ENCODE assay signal across 12 cellular contexts in the genomic region with DNA sequence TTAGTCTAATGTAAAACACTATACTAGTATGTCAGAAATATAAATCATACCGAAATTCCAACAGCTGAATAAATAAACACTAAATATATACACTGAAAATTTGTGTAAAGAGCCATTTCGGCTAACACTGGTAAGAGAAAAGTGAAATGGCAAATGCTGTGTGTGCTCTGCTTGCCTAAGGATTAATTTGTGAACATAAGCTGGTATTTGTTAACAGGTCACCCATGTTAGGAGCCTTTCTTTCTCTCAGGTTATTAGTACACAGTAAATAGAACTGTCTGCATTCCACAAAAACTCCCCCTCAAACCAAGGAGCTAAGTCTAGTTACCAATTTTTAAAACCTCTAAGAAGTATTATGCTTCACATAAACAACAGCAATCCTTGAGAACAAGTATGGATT. TPM values are rescaled to one million over a fixed set of nuclear protein-coding genes. Genes with fewer than 3 reads are reported as not detected.
DNase-seq lines count a peak whose midpoint lies in the region; ATAC-seq and TF ChIP-seq lines count a peak whose summit lies in the region.
"Had no signal": no experiment of that assay in that cellular context is flagged by ENCODE, and none has a peak within 500 bp of the region (broad histone marks: within the 10 kb centered on the region; RNA-seq: fewer than 3 reads in every experiment).

No MANE protein-coding gene starts in this region.

- H3K36me3 ChIP-seq in SK-N-MC (ENCODE audit: insufficient read depth, low read length) = peaks cover 10% of the 10 kb centered on the region
- H3K36me3 ChIP-seq in gastroesophageal sphincter = no peaks in the 10 kb centered on the region

- H3K9me3 ChIP-seq in SK-N-MC (ENCODE audit: low read depth, low read length) = no peaks in the 10 kb centered on the region
- no peaks in the 10 kb centered on the region for H3K9me3 ChIP-seq in gastroesophageal sphincter

- no peak for TF ChIP-seq POLR2A in gastroesophageal sphincter (IDR thresholded peaks at IDR 0.05)

- intact Hi-C loops in activated CD4-positive, alpha-beta T cell treated with anti-CD3 and anti-CD28 coated beads, Interleukin-2, amount 10 ng/mL, durations not matched to agents 24 days and 14 days (cut with micrococcal nuclease) = loop anchor here (2.0 kb wide), 1 partner anchor 15 kb away; no protein-coding TSS in a partner anchor
- intact Hi-C loops in activated T-helper 2 cell treated with anti-CD3 and anti-CD28 coated beads, Interferon-gamma antibody, Interleukin-2, Interleukin-4, amounts not matched to agents 10 μg/mL and 5 μg/mL and 100 μg/mL, durations not matched to agents 14 hours and 24 hours and 36 hours (cut with micrococcal nuclease) = no loop called here

- H3K4me1 Mint-ChIP-seq in activated CD4-positive, alpha-beta T cell treated with anti-CD3 and anti-CD28 coated beads, Interleukin-2, amount 10 ng/mL, durations not matched to agents 24 days and 14 days = peaks cover 44% of the 10 kb centered on the region
- peaks cover 38% of the 10 kb centered on the region for H3K4me1 Mint-ChIP-seq in activated T-helper 2 cell treated with anti-CD3 and anti-CD28 coated beads, Interferon-gamma antibody, Interleukin-2, Interleukin-4, amounts not matched to agents 10 μg/mL and 5 μg/mL and 100 μg/mL, durations not matched to agents 14 hours and 24 hours and 36 hours (ENCODE audit: low read depth)

- WGBS in gastroesophageal sphincter (ENCODE audit: low coverage in 1 of 2), 2 donors = 25 to 48% methylated on average over 2 of the region's 2 CpGs

- peak overlapping the region; percentile 43 for H3K9ac ChIP-seq in SK-N-MC (ENCODE audit: insufficient read length)

- peaks cover 10 to 57% (median 11%) of the 10 kb centered on the region in 3 donors for H3K4me1 ChIP-seq in gastroesophageal sphincter

- DNase-seq in DMS53 (lab: John Stamatoyannopoulos, UW) (peak; percentile 83), SK-N-MC (ENCODE audit: low read depth, low spot score) (no peak), renal cortical epithelial cell (ENCODE audit: low read depth) (peak; percentile 38)
- no peak for DNase-seq in activated CD4-positive, alpha-beta T cell treated with anti-CD3 and anti-CD28 coated beads, Interleukin-2, amount 10 ng/mL, durations not matched to agents 24 days and 14 days
- no peak for DNase-seq in activated T-helper 2 cell treated with anti-CD3 and anti-CD28 coated beads, Interferon-gamma antibody, Interleukin-2, Interleukin-4, amounts not matched to agents 10 μg/mL and 5 μg/mL and 100 μg/mL, durations not matched to agents 14 hours and 24 hours and 36 hours (ENCODE audit: low spot score)
- DNase-seq: DMS79, glutamatergic neuron, GOT3, NCI-H446 treated with DMSO at 0.1 percent for 48 hours had no signal

- H3K27me3 ChIP-seq in gastroesophageal sphincter = no peaks in the 10 kb centered on the region

- H3K27me3 Mint-ChIP-seq in activated CD4-positive, alpha-beta T cell treated with anti-CD3 and anti-CD28 coated beads, Interleukin-2, amount 10 ng/mL, durations not matched to agents 24 days and 14 days = no peaks in the 10 kb centered on the region
- H3K27me3 Mint-ChIP-seq in activated T-helper 2 cell treated with anti-CD3 and anti-CD28 coated beads, Interferon-gamma antibody, Interleukin-2, Interleukin-4, amounts not matched to agents 10 μg/mL and 5 μg/mL and 100 μg/mL, durations not matched to agents 14 hours and 24 hours and 36 hours (ENCODE audit: low read depth) = no peaks in the 10 kb centered on the region

- peak overlapping the region; percentile 76 for H3K27ac ChIP-seq in SK-N-MC
- peak overlapping the region in 3 of 4 donors; percentile 44 to 61 (median 59) for H3K27ac ChIP-seq in gastroesophageal sphincter

- ATAC-seq in gastroesophageal sphincter (no peak), GM21825 (IDR thresholded peaks at IDR 0.05; ENCODE audit: unreplicated experiment) (no peak), GM18870 (IDR thresholded peaks at IDR 0.05; ENCODE audit: unreplicated experiment) (no peak)

- H3K27ac Mint-ChIP-seq in activated CD4-positive, alpha-beta T cell treated with anti-CD3 and anti-CD28 coated beads, Interleukin-2, amount 10 ng/mL, durations not matched to agents 24 days and 14 days = no peak overlapping the region
- H3K27ac Mint-ChIP-seq in activated T-helper 2 cell treated with anti-CD3 and anti-CD28 coated beads, Interferon-gamma antibody, Interleukin-2, Interleukin-4, amounts not matched to agents 10 μg/mL and 5 μg/mL and 100 μg/mL, durations not matched to agents 14 hours and 24 hours and 36 hours = no peak overlapping the region

- peak overlapping the region; percentile 48; the same call in 1 of the 2 replicates for H3K4me3 ChIP-seq in SK-N-MC
- H3K4me3 ChIP-seq in gastroesophageal sphincter = no peak overlapping the region

- TF ChIP-seq CTCF in gastroesophageal sphincter (IDR thresholded peaks at IDR 0.05) = no peak

- H3K9me3 Mint-ChIP-seq in activated CD4-positive, alpha-beta T cell treated with anti-CD3 and anti-CD28 coated beads, Interleukin-2, amount 10 ng/mL, durations not matched to agents 24 days and 14 days = no peaks in the 10 kb centered on the region
- H3K9me3 Mint-ChIP-seq in activated T-helper 2 cell treated with anti-CD3 and anti-CD28 coated beads, Interferon-gamma antibody, Interleukin-2, Interleukin-4, amounts not matched to agents 10 μg/mL and 5 μg/mL and 100 μg/mL, durations not matched to agents 14 hours and 24 hours and 36 hours = no peaks in the 10 kb centered on the region

- no peak overlapping the region for H3K4me3 Mint-ChIP-seq in activated CD4-positive, alpha-beta T cell treated with anti-CD3 and anti-CD28 coated beads, Interleukin-2, amount 10 ng/mL, durations not matched to agents 24 days and 14 days
- no peak overlapping the region for H3K4me3 Mint-ChIP-seq in activated T-helper 2 cell treated with anti-CD3 and anti-CD28 coated beads, Interferon-gamma antibody, Interleukin-2, Interleukin-4, amounts not matched to agents 10 μg/mL and 5 μg/mL and 100 μg/mL, durations not matched to agents 14 hours and 24 hours and 36 hours (ENCODE audit: low read depth)

- peaks cover 25% of the 10 kb centered on the region for H3K36me3 Mint-ChIP-seq in activated CD4-positive, alpha-beta T cell treated with anti-CD3 and anti-CD28 coated beads, Interleukin-2, amount 10 ng/mL, durations not matched to agents 24 days and 14 days (ENCODE audit: low read depth)
- H3K36me3 Mint-ChIP-seq in activated T-helper 2 cell treated with anti-CD3 and anti-CD28 coated beads, Interferon-gamma antibody, Interleukin-2, Interleukin-4, amounts not matched to agents 10 μg/mL and 5 μg/mL and 100 μg/mL, durations not matched to agents 14 hours and 24 hours and 36 hours (ENCODE audit: low read depth) = peaks cover 25% of the 10 kb centered on the region

- TF ChIP-seq EP300 in gastroesophageal sphincter (IDR thresholded peaks at IDR 0.05) = no peak

RNA-seq across cellular contexts. Expression of gene ELOVL5, which starts 27.0 kb away (rescaled TPM):
- total RNA-seq in gastroesophageal sphincter = 10 to 100 TPM; 51.5 to 94.6 (median 64.6) TPM
- total RNA-seq in renal cortical epithelial cell = 68.9 and 92.8 TPM in 2 replicates
- total RNA-seq in activated CD4-positive, alpha-beta T cell treated with anti-CD3 and anti-CD28 coated beads, Interleukin-2, amount 10 ng/mL, durations not matched to agents 24 days and 14 days = 122 and 126 TPM in 2 replicates
- 122 and 133 TPM in 2 replicates for total RNA-seq in activated T-helper 2 cell treated with anti-CD3 and anti-CD28 coated beads, Interferon-gamma antibody, Interleukin-2, Interleukin-4, amounts not matched to agents 10 μg/mL and 5 μg/mL and 100 μg/mL, durations not matched to agents 14 hours and 24 hours and 36 hours

Comparison
In these comparisons a context has a peak if more than half of its experiments do, and no peak if none do; other contexts are left out.
1. DNase-seq: peak in DMS53 (single experiment) and renal cortical epithelial cell (single experiment); none in SK-N-MC (single experiment), activated CD4-positive, alpha-beta T cell treated with anti-CD3 and anti-CD28 coated beads, Interleukin-2, amount 10 ng/mL, durations not matched to agents 24 days and 14 days (single experiment) and activated T-helper 2 cell treated with anti-CD3 and anti-CD28 coated beads, Interferon-gamma antibody, Interleukin-2, Interleukin-4, amounts not matched to agents 10 μg/mL and 5 μg/mL and 100 μg/mL, durations not matched to agents 14 hours and 24 hours and 36 hours (single experiment).